In genomic region chr2:7742301-7742700, GRCh38 we compare ENCODE assay signal across 3 cellular contexts.
TF ChIP-seq lines count a peak whose summit lies in the region.

No MANE protein-coding gene starts in this region.

TF ChIP-seq in liver, 16 proteins besides CTCF, POLR2A, EP300 and RAD21 (continued from another document):
- TF ChIP-seq, protein P1, sequence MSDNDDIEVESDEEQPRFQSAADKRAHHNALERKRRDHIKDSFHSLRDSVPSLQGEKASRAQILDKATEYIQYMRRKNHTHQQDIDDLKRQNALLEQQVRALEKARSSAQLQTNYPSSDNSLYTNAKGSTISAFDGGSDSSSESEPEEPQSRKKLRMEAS (IDR thresholded peaks at IDR 0.05), result no peak
- TF ChIP-seq TAF1 (conservative IDR thresholded peaks at IDR 0.05) (no peak), RXRA (IDR thresholded peaks at IDR 0.05) (peak in 1 of 2 donors; percentile 13), YY1 (IDR thresholded peaks at IDR 0.05) (no peak), NR2F2 (IDR thresholded peaks at IDR 0.05) (no peak), ZBTB33 (IDR thresholded peaks at IDR 0.05) (no peak), JUND (IDR thresholded peaks at IDR 0.05) (no peak), HNF4G (IDR thresholded peaks at IDR 0.05) (peak; percentile 60), EGR1 (IDR thresholded peaks at IDR 0.05; ENCODE audit: low read depth in 2 of 2) (no peak), FOXA1 (IDR thresholded peaks at IDR 0.05) (no peak), FOXA2 (IDR thresholded peaks at IDR 0.05) (no peak), HNF4A (conservative IDR thresholded peaks at IDR 0.05) (peak; percentile 81 to 84)
- TF ChIP-seq, protein P2, sequence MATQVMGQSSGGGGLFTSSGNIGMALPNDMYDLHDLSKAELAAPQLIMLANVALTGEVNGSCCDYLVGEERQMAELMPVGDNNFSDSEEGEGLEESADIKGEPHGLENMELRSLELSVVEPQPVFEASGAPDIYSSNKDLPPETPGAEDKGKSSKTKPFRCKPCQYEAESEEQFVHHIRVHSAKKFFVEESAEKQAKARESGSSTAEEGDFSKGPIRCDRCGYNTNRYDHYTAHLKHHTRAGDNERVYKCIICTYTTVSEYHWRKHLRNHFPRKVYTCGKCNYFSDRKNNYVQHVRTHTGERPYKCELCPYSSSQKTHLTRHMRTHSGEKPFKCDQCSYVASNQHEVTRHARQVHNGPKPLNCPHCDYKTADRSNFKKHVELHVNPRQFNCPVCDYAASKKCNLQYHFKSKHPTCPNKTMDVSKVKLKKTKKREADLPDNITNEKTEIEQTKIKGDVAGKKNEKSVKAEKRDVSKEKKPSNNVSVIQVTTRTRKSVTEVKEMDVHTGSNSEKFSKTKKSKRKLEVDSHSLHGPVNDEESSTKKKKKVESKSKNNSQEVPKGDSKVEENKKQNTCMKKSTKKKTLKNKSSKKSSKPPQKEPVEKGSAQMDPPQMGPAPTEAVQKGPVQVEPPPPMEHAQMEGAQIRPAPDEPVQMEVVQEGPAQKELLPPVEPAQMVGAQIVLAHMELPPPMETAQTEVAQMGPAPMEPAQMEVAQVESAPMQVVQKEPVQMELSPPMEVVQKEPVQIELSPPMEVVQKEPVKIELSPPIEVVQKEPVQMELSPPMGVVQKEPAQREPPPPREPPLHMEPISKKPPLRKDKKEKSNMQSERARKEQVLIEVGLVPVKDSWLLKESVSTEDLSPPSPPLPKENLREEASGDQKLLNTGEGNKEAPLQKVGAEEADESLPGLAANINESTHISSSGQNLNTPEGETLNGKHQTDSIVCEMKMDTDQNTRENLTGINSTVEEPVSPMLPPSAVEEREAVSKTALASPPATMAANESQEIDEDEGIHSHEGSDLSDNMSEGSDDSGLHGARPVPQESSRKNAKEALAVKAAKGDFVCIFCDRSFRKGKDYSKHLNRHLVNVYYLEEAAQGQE (IDR thresholded peaks at IDR 0.05), result no peak
- TF ChIP-seq, protein P3, sequence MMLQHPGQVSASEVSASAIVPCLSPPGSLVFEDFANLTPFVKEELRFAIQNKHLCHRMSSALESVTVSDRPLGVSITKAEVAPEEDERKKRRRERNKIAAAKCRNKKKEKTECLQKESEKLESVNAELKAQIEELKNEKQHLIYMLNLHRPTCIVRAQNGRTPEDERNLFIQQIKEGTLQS (IDR thresholded peaks at IDR 0.05), result no peak
TF ChIP-seq in liver: peak in this region for 3.

TF ChIP-seq in HepG2, 621 proteins besides CTCF, POLR2A, EP300 and RAD21:
- TF ChIP-seq GPBP1L1 (CRISPR knock-in tag; IDR thresholded peaks at IDR 0.05), result no peak
- TF ChIP-seq, protein P4, sequence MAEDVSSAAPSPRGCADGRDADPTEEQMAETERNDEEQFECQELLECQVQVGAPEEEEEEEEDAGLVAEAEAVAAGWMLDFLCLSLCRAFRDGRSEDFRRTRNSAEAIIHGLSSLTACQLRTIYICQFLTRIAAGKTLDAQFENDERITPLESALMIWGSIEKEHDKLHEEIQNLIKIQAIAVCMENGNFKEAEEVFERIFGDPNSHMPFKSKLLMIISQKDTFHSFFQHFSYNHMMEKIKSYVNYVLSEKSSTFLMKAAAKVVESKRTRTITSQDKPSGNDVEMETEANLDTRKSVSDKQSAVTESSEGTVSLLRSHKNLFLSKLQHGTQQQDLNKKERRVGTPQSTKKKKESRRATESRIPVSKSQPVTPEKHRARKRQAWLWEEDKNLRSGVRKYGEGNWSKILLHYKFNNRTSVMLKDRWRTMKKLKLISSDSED (CRISPR knock-in tag; IDR thresholded peaks at IDR 0.05), result no peak
- TF ChIP-seq ZSCAN21 (CRISPR knock-in tag; IDR thresholded peaks at IDR 0.05; ENCODE audit: borderline replicate concordance), result no peak
- no peak for TF ChIP-seq ZNF275 (CRISPR knock-in tag; IDR thresholded peaks at IDR 0.05; ENCODE audit: borderline replicate concordance)
- TF ChIP-seq GTF2F1 (IDR thresholded peaks at IDR 0.05; ENCODE audit: low read length), result no peak
- TF ChIP-seq ZNF724P (CRISPR knock-in tag; IDR thresholded peaks at IDR 0.05; ENCODE audit: borderline replicate concordance), result no peak
- TF ChIP-seq, protein P5, sequence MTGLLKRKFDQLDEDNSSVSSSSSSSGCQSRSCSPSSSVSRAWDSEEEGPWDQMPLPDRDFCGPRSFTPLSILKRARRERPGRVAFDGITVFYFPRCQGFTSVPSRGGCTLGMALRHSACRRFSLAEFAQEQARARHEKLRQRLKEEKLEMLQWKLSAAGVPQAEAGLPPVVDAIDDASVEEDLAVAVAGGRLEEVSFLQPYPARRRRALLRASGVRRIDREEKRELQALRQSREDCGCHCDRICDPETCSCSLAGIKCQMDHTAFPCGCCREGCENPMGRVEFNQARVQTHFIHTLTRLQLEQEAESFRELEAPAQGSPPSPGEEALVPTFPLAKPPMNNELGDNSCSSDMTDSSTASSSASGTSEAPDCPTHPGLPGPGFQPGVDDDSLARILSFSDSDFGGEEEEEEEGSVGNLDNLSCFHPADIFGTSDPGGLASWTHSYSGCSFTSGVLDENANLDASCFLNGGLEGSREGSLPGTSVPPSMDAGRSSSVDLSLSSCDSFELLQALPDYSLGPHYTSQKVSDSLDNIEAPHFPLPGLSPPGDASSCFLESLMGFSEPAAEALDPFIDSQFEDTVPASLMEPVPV (CRISPR knock-in tag; IDR thresholded peaks at IDR 0.05), result no peak
- TF ChIP-seq HNRNPK (IDR thresholded peaks at IDR 0.05; ENCODE audit: low read depth, low read length, poor library complexity, severe bottlenecking), result no peak
- no peak for TF ChIP-seq ZNF354B (CRISPR knock-in tag; IDR thresholded peaks at IDR 0.05)
- TF ChIP-seq ZNF839 (CRISPR knock-in tag; IDR thresholded peaks at IDR 0.05; ENCODE audit: borderline replicate concordance), result no peak
- TF ChIP-seq ZNF30 (CRISPR knock-in tag; IDR thresholded peaks at IDR 0.05), result no peak
- TF ChIP-seq SOX13 (IDR thresholded peaks at IDR 0.05), result no peak
- TF ChIP-seq SOX13 (CRISPR knock-in tag; conservative IDR thresholded peaks at IDR 0.05 in 1 of 2, IDR thresholded peaks at IDR 0.05 in 1 of 2), result no peak
- no peak for TF ChIP-seq SMARCC2 (IDR thresholded peaks at IDR 0.05)
- no peak for TF ChIP-seq ZBTB37 (CRISPR knock-in tag; IDR thresholded peaks at IDR 0.05)
- no peak for TF ChIP-seq NR1H2 (CRISPR knock-in tag; IDR thresholded peaks at IDR 0.05; ENCODE audit: borderline replicate concordance, low read depth)
- no peak for TF ChIP-seq XRCC5 (optimal IDR thresholded peaks at IDR 0.05; ENCODE audit: low read length)
- no peak for TF ChIP-seq ATF1 (CRISPR knock-in tag; IDR thresholded peaks at IDR 0.05)
- no peak for TF ChIP-seq ZBTB1 (CRISPR knock-in tag; IDR thresholded peaks at IDR 0.05; ENCODE audit: borderline replicate concordance)

TF ChIP-seq in GM12878, 131 proteins besides CTCF, POLR2A, EP300 and RAD21 (continued from another document):
- TF ChIP-seq, protein P3 (IDR thresholded peaks at IDR 0.05; ENCODE audit: borderline replicate concordance, extremely low read depth, low read depth, low read length), result no peak
- no peak for TF ChIP-seq TCF7 (IDR thresholded peaks at IDR 0.05; ENCODE audit: borderline replicate concordance)
- no peak for TF ChIP-seq NBN (IDR thresholded peaks at IDR 0.05)
- no peak for TF ChIP-seq MYC (IDR thresholded peaks at IDR 0.05; ENCODE audit: insufficient read depth, insufficient read length, insufficient replicate concordance, low read length, severe bottlenecking)
- TF ChIP-seq KLF5 (IDR thresholded peaks at IDR 0.05; ENCODE audit: partially characterized antibody), result no peak
- no peak for TF ChIP-seq POU2F2 (IDR thresholded peaks at IDR 0.05; ENCODE audit: borderline replicate concordance, low read depth, low read length)
- TF ChIP-seq RB1 (IDR thresholded peaks at IDR 0.05; ENCODE audit: borderline replicate concordance), result no peak
- TF ChIP-seq BCL11A (IDR thresholded peaks at IDR 0.05; ENCODE audit: low read depth, low read length), result no peak
- no peak for TF ChIP-seq ATF7 (IDR thresholded peaks at IDR 0.05; ENCODE audit: low read depth)
- TF ChIP-seq BHLHE40 (IDR thresholded peaks at IDR 0.05; ENCODE audit: borderline replicate concordance in 1 of 2, low read depth in 2 of 2, low read length in 1 of 2), result no peak
- TF ChIP-seq POLR2AphosphoS2 (IDR thresholded peaks at IDR 0.05; ENCODE audit: low read depth, low read length), result no peak
- TF ChIP-seq, protein P6, sequence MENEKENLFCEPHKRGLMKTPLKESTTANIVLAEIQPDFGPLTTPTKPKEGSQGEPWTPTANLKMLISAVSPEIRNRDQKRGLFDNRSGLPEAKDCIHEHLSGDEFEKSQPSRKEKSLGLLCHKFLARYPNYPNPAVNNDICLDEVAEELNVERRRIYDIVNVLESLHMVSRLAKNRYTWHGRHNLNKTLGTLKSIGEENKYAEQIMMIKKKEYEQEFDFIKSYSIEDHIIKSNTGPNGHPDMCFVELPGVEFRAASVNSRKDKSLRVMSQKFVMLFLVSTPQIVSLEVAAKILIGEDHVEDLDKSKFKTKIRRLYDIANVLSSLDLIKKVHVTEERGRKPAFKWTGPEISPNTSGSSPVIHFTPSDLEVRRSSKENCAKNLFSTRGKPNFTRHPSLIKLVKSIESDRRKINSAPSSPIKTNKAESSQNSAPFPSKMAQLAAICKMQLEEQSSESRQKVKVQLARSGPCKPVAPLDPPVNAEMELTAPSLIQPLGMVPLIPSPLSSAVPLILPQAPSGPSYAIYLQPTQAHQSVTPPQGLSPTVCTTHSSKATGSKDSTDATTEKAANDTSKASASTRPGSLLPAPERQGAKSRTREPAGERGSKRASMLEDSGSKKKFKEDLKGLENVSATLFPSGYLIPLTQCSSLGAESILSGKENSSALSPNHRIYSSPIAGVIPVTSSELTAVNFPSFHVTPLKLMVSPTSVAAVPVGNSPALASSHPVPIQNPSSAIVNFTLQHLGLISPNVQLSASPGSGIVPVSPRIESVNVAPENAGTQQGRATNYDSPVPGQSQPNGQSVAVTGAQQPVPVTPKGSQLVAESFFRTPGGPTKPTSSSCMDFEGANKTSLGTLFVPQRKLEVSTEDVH (IDR thresholded peaks at IDR 0.05; ENCODE audit: low read depth, partially characterized antibody), result no peak
- no peak for TF ChIP-seq NR2C2 (IDR thresholded peaks at IDR 0.05; ENCODE audit: borderline replicate concordance, control insufficient read depth, insufficient read length, low read depth)
- TF ChIP-seq SREBF2 (IDR thresholded peaks at IDR 0.05; ENCODE audit: low read length), result no peak
